ENCODE assay signal across 19 cellular contexts in genomic region chr2:52794611-52795010, GRCh38.
DNase-seq lines count a peak whose midpoint lies in the region; ATAC-seq and TF ChIP-seq lines count a peak whose summit lies in the region.
"Had no signal": no experiment of that assay in that cellular context is flagged by ENCODE, and none has a peak within 500 bp of the region (broad histone marks: within the 10 kb centered on the region; RNA-seq: fewer than 3 reads in every experiment).

No MANE protein-coding gene starts in this region.

- DNase-seq in NCI-H526 (lab: John Stamatoyannopoulos, UW) (peak; percentile 30 to 37), NCI-H526 treated with DMSO at 0.1 percent for 48 hours (lab: John Stamatoyannopoulos, UW) (no peak), heart left ventricle (peak in 2 of 5 donors; percentile 24 to 33), cardiac septum (ENCODE audit: low spot score) (no peak), NCI-H446 treated with DMSO at 0.1 percent for 48 hours (lab: John Stamatoyannopoulos, UW) (peak; percentile 11)
- DNase-seq: Caco-2; CD4-positive, CD25-positive, alpha-beta regulatory T cell; CD8-positive, alpha-beta T cell; DMS153; DND-41; GDM1; GOT3; HFFc6 had no signal

- no peak for TF ChIP-seq POLR2A in heart left ventricle (IDR thresholded peaks at IDR 0.05)

- WGBS in heart left ventricle, 4 donors = 37 to 47% (median 39%) methylated on average over 2 of the region's 2 CpGs

- H3K9me3 ChIP-seq in heart left ventricle = peaks cover 0 to 17% (median 0%) of the 10 kb centered on the region in 12 donors
- H3K9me3 ChIP-seq: BLaER1, Caco-2, HAP-1 had no signal

- no peaks in the 10 kb centered on the region for H3K36me3 ChIP-seq in heart left ventricle
- H3K36me3 ChIP-seq: BLaER1, HAP-1 had no signal

- H3K27me3 ChIP-seq in heart left ventricle = no peaks in the 10 kb centered on the region
- H3K27me3 ChIP-seq: BLaER1 had no signal

- intact Hi-C loops in heart left ventricle (cut with DNase I) = no loop called here
- intact Hi-C loops in cardiac septum (cut with DNase I) = no loop called here

- no peak overlapping the region for H3K27ac ChIP-seq in heart left ventricle
- H3K27ac ChIP-seq: 22Rv1, BLaER1, C4-2B had no signal

- H3K4me1 ChIP-seq in heart left ventricle = no peaks in the 10 kb centered on the region
- H3K4me1 ChIP-seq: BLaER1, Caco-2, HAP-1 had no signal

- TF ChIP-seq CTCF in heart left ventricle (IDR thresholded peaks at IDR 0.05) = no peak

- no peak overlapping the region for H3K4me3 ChIP-seq in heart left ventricle
- H3K4me3 ChIP-seq: BLaER1, GM12878, HAP-1 had no signal

- ATAC-seq in heart left ventricle (peak in 3 of 4 donors; percentile 52 to 72 (median 55)), GM21381 (IDR thresholded peaks at IDR 0.05; ENCODE audit: unreplicated experiment) (no peak)
- ATAC-seq: CD8-positive, alpha-beta T cell; GM12878 had no signal

Comparison
In these comparisons a context has a peak if more than half of its experiments do, and no peak if none do; other contexts are left out.
1. DNase-seq: peak in NCI-H526 (2 of 2) and NCI-H446 treated with DMSO at 0.1 percent for 48 hours (single experiment); none in NCI-H526 treated with DMSO at 0.1 percent for 48 hours (single experiment) and cardiac septum (single experiment).